Comparison of ENCODE assay signal across 18 cellular contexts in genomic region chr6:148624025-148624424, GRCh38.
A peak's percentile ranks its signal among the peaks of the same experiment; 100 is the strongest.
DNase-seq lines count a peak whose midpoint lies in the region; ATAC-seq and TF ChIP-seq lines count a peak whose summit lies in the region.
"Had no signal": no experiment of that assay in that cellular context is flagged by ENCODE, and none has a peak within 500 bp of the region (broad histone marks: within the 10 kb centered on the region; RNA-seq: fewer than 3 reads in every experiment).

No MANE protein-coding gene starts in this region.

- H3K9me3 Mint-ChIP-seq in neural crest cell = peaks cover 7% of the 10 kb centered on the region
- H3K9me3 Mint-ChIP-seq: activated CD4-positive, alpha-beta memory T cell treated with anti-CD3 and anti-CD28 coated beads for 36 hours; T-cell had no signal

- DNase-seq in EL (peak; percentile 20), MV-4-11 (lab: John Stamatoyannopoulos, UW) (peak; percentile 24), fibroblast of gingiva (ENCODE audit: low read depth) (peak; percentile 70), neural crest cell (ENCODE audit: low read depth, low spot score) (no peak), T1000 (lab: John Stamatoyannopoulos, UW) (no peak), GM19238 (ENCODE audit: insufficient read length, low spot score) (no peak)
- DNase-seq: activated CD4-positive, alpha-beta memory T cell treated with anti-CD3 and anti-CD28 coated beads for 36 hours; activated naive CD4-positive, alpha-beta T cell treated with anti-CD3 and anti-CD28 coated beads, Interleukin-2, amount 50 U/mL, for 16 hours; DMS79 treated with DMSO at 0.1 percent for 48 hours; foreskin melanocyte; KBM-7; NCI-H1105; NCI-H524 treated with DMSO at 0.1 percent for 48 hours; SHP77; stimulated activated CD4-positive, alpha-beta T cell treated with anti-CD3 and anti-CD28 coated beads, Interleukin-15, amount 100 ng/mL, for 24 hours; T-cell had no signal

- no peaks in the 10 kb centered on the region for H3K36me3 Mint-ChIP-seq in neural crest cell (ENCODE audit: low read depth)
- H3K36me3 Mint-ChIP-seq: activated CD4-positive, alpha-beta memory T cell treated with anti-CD3 and anti-CD28 coated beads for 36 hours; T-cell had no signal

- no peak overlapping the region for H3K4me3 Mint-ChIP-seq in neural crest cell
- H3K4me3 Mint-ChIP-seq: activated CD4-positive, alpha-beta memory T cell treated with anti-CD3 and anti-CD28 coated beads for 36 hours; T-cell had no signal

- no peaks in the 10 kb centered on the region for H3K27me3 Mint-ChIP-seq in neural crest cell (ENCODE audit: low read depth)

- ATAC-seq in HG02938 (IDR thresholded peaks at IDR 0.05; ENCODE audit: unreplicated experiment) = no peak
- no peak for ATAC-seq in HG03442 (IDR thresholded peaks at IDR 0.05; ENCODE audit: unreplicated experiment)
- ATAC-seq: T-cell had no signal

- H3K27ac Mint-ChIP-seq in neural crest cell (ENCODE audit: unreplicated experiment) = peak overlapping the region; percentile 43
- H3K27ac Mint-ChIP-seq: activated CD4-positive, alpha-beta memory T cell treated with anti-CD3 and anti-CD28 coated beads for 36 hours; T-cell had no signal

- no peak for TF ChIP-seq CTCF in neural crest cell (conservative IDR thresholded peaks at IDR 0.05)

- no peaks in the 10 kb centered on the region for H3K4me1 Mint-ChIP-seq in neural crest cell
- H3K4me1 Mint-ChIP-seq: T-cell had no signal

Comparison
In these comparisons a context has a peak if more than half of its experiments do, and no peak if none do; other contexts are left out.
1. DNase-seq: peak in EL (single experiment), MV-4-11 (single experiment) and fibroblast of gingiva (single experiment); none in neural crest cell (single experiment), T1000 (single experiment) and GM19238 (single experiment).